Comparison of ENCODE assay signal across 1 cellular context in the genomic region with DNA sequence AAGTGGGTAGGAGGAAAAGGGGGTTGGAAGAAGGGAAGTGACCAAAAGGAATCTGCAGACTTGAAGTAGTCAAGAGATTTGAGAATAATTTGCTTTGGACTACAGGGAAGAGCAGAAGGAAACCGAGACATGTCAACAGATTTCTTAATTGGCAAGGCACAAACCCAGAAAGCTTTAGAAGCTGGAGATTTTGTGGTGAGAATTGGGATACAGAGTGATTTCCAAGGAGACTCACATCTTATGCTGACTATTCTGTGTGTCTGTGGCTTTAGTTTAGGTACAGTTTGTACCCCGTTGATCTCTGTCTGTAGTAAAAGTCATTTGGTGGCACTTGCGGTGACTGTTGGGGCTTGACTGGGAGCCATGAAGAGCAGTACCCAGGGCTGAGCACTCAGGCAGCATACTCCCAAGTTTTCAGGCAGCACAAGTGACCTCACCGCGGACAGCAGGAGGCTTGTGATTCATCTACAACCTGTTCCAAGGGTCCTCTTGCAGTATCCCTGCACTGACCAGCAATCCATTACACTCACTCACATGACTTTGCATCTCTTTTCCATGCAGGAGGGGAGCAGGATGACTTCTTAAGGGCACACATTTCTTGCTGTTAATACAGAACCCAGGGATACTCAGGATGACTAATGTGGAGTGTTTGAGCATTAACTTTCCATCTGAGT.
TF ChIP-seq lines count a peak whose summit lies in the region.

No MANE protein-coding gene starts in this region.

TF ChIP-seq in IMR-90, 13 proteins besides CTCF, POLR2A, EP300 and RAD21:
- TF ChIP-seq BHLHE40 (IDR thresholded peaks at IDR 0.05; ENCODE audit: low read depth, low read length), result peak; percentile 53; the same call in 1 of the 2 replicates
- TF ChIP-seq RCOR1 (IDR thresholded peaks at IDR 0.05; ENCODE audit: insufficient replicate concordance, low read length), result peak; percentile 38
- no peak; the same call in 1 of the 2 replicates for TF ChIP-seq CEBPB (IDR thresholded peaks at IDR 0.05; ENCODE audit: low read depth, low read length)
- no peak for TF ChIP-seq MAZ (IDR thresholded peaks at IDR 0.05; ENCODE audit: borderline replicate concordance, low read depth, low read length)
- TF ChIP-seq, protein P1, sequence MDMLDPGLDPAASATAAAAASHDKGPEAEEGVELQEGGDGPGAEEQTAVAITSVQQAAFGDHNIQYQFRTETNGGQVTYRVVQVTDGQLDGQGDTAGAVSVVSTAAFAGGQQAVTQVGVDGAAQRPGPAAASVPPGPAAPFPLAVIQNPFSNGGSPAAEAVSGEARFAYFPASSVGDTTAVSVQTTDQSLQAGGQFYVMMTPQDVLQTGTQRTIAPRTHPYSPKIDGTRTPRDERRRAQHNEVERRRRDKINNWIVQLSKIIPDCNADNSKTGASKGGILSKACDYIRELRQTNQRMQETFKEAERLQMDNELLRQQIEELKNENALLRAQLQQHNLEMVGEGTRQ (IDR thresholded peaks at IDR 0.05; ENCODE audit: low read depth, low read length), result no peak
